ENCODE assay signal across 22 cellular contexts in genomic region chr1:116177861-116178260, GRCh38.
DNase-seq lines count a peak whose midpoint lies in the region; ATAC-seq, FAIRE-seq and TF ChIP-seq lines count a peak whose summit lies in the region.
"Had no signal": no experiment of that assay in that cellular context is flagged by ENCODE, and none has a peak within 500 bp of the region (broad histone marks: within the 10 kb centered on the region; RNA-seq: fewer than 3 reads in every experiment).

No MANE protein-coding gene starts in this region.

- BruUV-seq in HepG2 (replicated peaks; lab: Mats Ljungman, UMichigan): no TSS peak

- H3K79me2 ChIP-seq in HepG2 (ENCODE audit: insufficient read depth, low read length): no peaks in the 10 kb centered on the region
- H3K79me2 ChIP-seq in smooth muscle cell (ENCODE audit: low read depth): no peaks in the 10 kb centered on the region
- H3K79me2 ChIP-seq in MM.1S (ENCODE audit: low read length): no peaks in the 10 kb centered on the region

- no peak overlapping the region for H3K9ac ChIP-seq in HepG2 (ENCODE audit: insufficient read depth, low read depth, low read length)
- H3K9ac ChIP-seq in smooth muscle cell (ENCODE audit: low read depth): no peak overlapping the region
- no peak overlapping the region for H3K9ac ChIP-seq in MM.1S (ENCODE audit: low read length)
- H3K9ac ChIP-seq: BLaER1 treated with 17β-estradiol and CSF1 and Interleukin-3, amounts not matched to agents 10 nM and 100 nM; GM23248 had no signal

- in situ Hi-C loops in HepG2 (cut with HindIII; ENCODE audit: extremely low pct_ligation_motif_present, low pct_unique_long_range_greater_than_20kb): no loop called here

- H3K27ac Mint-ChIP-seq in endothelial cell (ENCODE audit: unreplicated experiment) (peak overlapping the region; percentile 7), progenitor cell of endocrine pancreas (peak overlapping the region; percentile 54), natural killer cell (no peak overlapping the region)
- H3K27ac Mint-ChIP-seq: CD4-positive, alpha-beta memory T cell had no signal

- H2AFZ ChIP-seq in HepG2 (ENCODE audit: low read length): no peak overlapping the region
- no peak overlapping the region for H2AFZ ChIP-seq in smooth muscle cell (ENCODE audit: low read depth)
- no peak overlapping the region for H2AFZ ChIP-seq in MM.1S (ENCODE audit: low read length)
- H2AFZ ChIP-seq: GM23248 had no signal

- H3K27me3 ChIP-seq in HepG2 (ENCODE audit: control insufficient read depth in 1 of 2, insufficient read depth in 2 of 2, low read length in 2 of 2) (no peaks in the 10 kb centered on the region), right lobe of liver (no peaks in the 10 kb centered on the region), smooth muscle cell (ENCODE audit: low read depth) (peaks cover 6% of the 10 kb centered on the region), MM.1S (replicated peaks; ENCODE audit: insufficient read depth, low read length) (no peaks in the 10 kb centered on the region)
- H3K27me3 ChIP-seq: BE2C; BLaER1 treated with 17β-estradiol and CSF1 and Interleukin-3, amounts not matched to agents 10 nM and 100 nM had no signal

- no peaks in the 10 kb centered on the region for H3K9me2 ChIP-seq in MM.1S (replicated peaks; ENCODE audit: insufficient read depth, low read length)

- H3K9me3 Mint-ChIP-seq in endothelial cell (ENCODE audit: unreplicated experiment) (no peaks in the 10 kb centered on the region), progenitor cell of endocrine pancreas (ENCODE audit: low read depth) (no peaks in the 10 kb centered on the region), natural killer cell (no peaks in the 10 kb centered on the region)
- H3K9me3 Mint-ChIP-seq: CD4-positive, alpha-beta memory T cell had no signal

- TF ChIP-seq CTCF in HepG2 (CRISPR knock-in tag; IDR thresholded peaks at IDR 0.05) (no peak), right lobe of liver (IDR thresholded peaks at IDR 0.05) (no peak), endothelial cell (IDR thresholded peaks at IDR 0.05; ENCODE audit: unreplicated experiment) (no peak), progenitor cell of endocrine pancreas (IDR thresholded peaks at IDR 0.05; ENCODE audit: unreplicated experiment) (no peak), smooth muscle cell (IDR thresholded peaks at IDR 0.05; ENCODE audit: borderline replicate concordance, insufficient read depth, poor library complexity, severe bottlenecking) (no peak), natural killer cell (IDR thresholded peaks at IDR 0.05) (no peak), MM.1S (IDR thresholded peaks at IDR 0.05; ENCODE audit: low read length) (no peak)

- H3K4me1 ChIP-seq in HepG2 (ENCODE audit: insufficient read depth, low read length) (peaks cover 100% of the 10 kb centered on the region), right lobe of liver (peaks cover 0 to 4% (median 0%) of the 10 kb centered on the region in 4 donors), smooth muscle cell (ENCODE audit: low read depth) (no peaks in the 10 kb centered on the region), MM.1S (ENCODE audit: low read length) (no peaks in the 10 kb centered on the region)
- H3K4me1 ChIP-seq: BE2C; BLaER1 treated with 17β-estradiol and CSF1 and Interleukin-3, amounts not matched to agents 10 nM and 100 nM had no signal

- no peak for TF ChIP-seq RAD21 in HepG2 (CRISPR knock-in tag; IDR thresholded peaks at IDR 0.05)

- no peaks in the 10 kb centered on the region for H3K27me3 Mint-ChIP-seq in endothelial cell (ENCODE audit: unreplicated experiment)
- H3K27me3 Mint-ChIP-seq in progenitor cell of endocrine pancreas: peaks cover 2% of the 10 kb centered on the region
- H3K27me3 Mint-ChIP-seq in natural killer cell (ENCODE audit: low read depth in 2 of 2): peaks cover 11 to 13% of the 10 kb centered on the region in 2 donors

- no peak for FAIRE-seq in HepG2 (lab: Jason Lieb, UNC)
- FAIRE-seq: A204.1, GM12891, H1 had no signal

- CTCF ChIA-PET in HepG2 (lab: Yijun Ruan, JAX; ENCODE audit: low intra/inter-chr PET ratio, low total read pairs): no interaction called here

- H3K4me2 ChIP-seq in HepG2 (ENCODE audit: low read depth, low read length): no peak overlapping the region
- H3K4me2 ChIP-seq in smooth muscle cell: no peak overlapping the region
- no peak overlapping the region for H3K4me2 ChIP-seq in MM.1S (ENCODE audit: low read depth, low read length)
- H3K4me2 ChIP-seq: BLaER1 treated with 17β-estradiol and CSF1 and Interleukin-3, amounts not matched to agents 10 nM and 100 nM had no signal

- H3K4me1 Mint-ChIP-seq in endothelial cell (ENCODE audit: unreplicated experiment) (no peaks in the 10 kb centered on the region), progenitor cell of endocrine pancreas (ENCODE audit: low read depth) (peaks cover 11% of the 10 kb centered on the region), natural killer cell (no peaks in the 10 kb centered on the region)
- H3K4me1 Mint-ChIP-seq: CD4-positive, alpha-beta memory T cell had no signal

- ATAC-seq in HepG2: no peak
- ATAC-seq in right lobe of liver: no peak
- ATAC-seq in natural killer cell: no peak

- H3F3A ChIP-seq in smooth muscle cell (ENCODE audit: low read depth) (no peaks in the 10 kb centered on the region), MM.1S (ENCODE audit: insufficient read depth, low read length) (no peaks in the 10 kb centered on the region)

- TF ChIP-seq POLR2A in HepG2 (IDR thresholded peaks at IDR 0.05; ENCODE audit: insufficient read depth in 1 of 2, low read depth in 2 of 2, low read length in 2 of 2): no peak
- no peak for TF ChIP-seq POLR2A in right lobe of liver (IDR thresholded peaks at IDR 0.05)

- intact Hi-C loops in HepG2 (cut with micrococcal nuclease; ENCODE audit: unreplicated experiment): no loop called here
- intact Hi-C loops in right lobe of liver (cut with DNase I): no loop called here
- intact Hi-C loops in natural killer cell (cut with micrococcal nuclease): no loop called here

- POLR2A ChIA-PET in HepG2 (lab: Yijun Ruan, JAX): interaction anchor here (1.8 kb wide), 1 partner anchor 25 kb away, joined by 7 read pairs; no protein-coding TSS in a partner anchor

- no peak for DNase-seq in HepG2 (ENCODE audit: low spot score)
- no peak for DNase-seq in right lobe of liver
- no peak for DNase-seq in endothelial cell (ENCODE audit: low spot score)
- DNase-seq in progenitor cell of endocrine pancreas (ENCODE audit: low spot score, unreplicated experiment): no peak
- DNase-seq in smooth muscle cell (lab: John Stamatoyannopoulos, UW; ENCODE audit: unreplicated experiment): no peak
- DNase-seq in natural killer cell: no peak
- DNase-seq in MM.1S: no peak
- DNase-seq: BE2C; Calu3; CD4-positive, alpha-beta memory T cell; COR-L47; DMS53; DMS79 treated with DMSO at 0.1 percent for 48 hours; GF-D8; GM23248; H7; HCEC 1CT had no signal

- no peaks in the 10 kb centered on the region for H4K20me1 ChIP-seq in HepG2 (ENCODE audit: insufficient read depth, low read length)
- H4K20me1 ChIP-seq in smooth muscle cell (ENCODE audit: low read depth): no peaks in the 10 kb centered on the region
- no peaks in the 10 kb centered on the region for H4K20me1 ChIP-seq in MM.1S (ENCODE audit: insufficient read depth, low read length)
- H4K20me1 ChIP-seq: BLaER1 treated with 17β-estradiol and CSF1 and Interleukin-3, amounts not matched to agents 10 nM and 100 nM had no signal

- 47% methylated on average over 3 of the region's 3 CpGs for WGBS in HepG2 (ENCODE audit: low lambda C conversion rate)
- 95% methylated on average over 3 of the region's 3 CpGs for WGBS in right lobe of liver (ENCODE audit: insufficient coverage, low coverage, low lambda C conversion rate, missing lambda C conversion rate)
- WGBS in smooth muscle cell (ENCODE audit: low lambda C conversion rate): 92% methylated on average over 3 of the region's 3 CpGs

- no peaks in the 10 kb centered on the region for H3K36me3 Mint-ChIP-seq in endothelial cell (ENCODE audit: low read depth, unreplicated experiment)
- no peaks in the 10 kb centered on the region for H3K36me3 Mint-ChIP-seq in progenitor cell of endocrine pancreas (ENCODE audit: insufficient read depth)
- H3K36me3 Mint-ChIP-seq in natural killer cell: no peaks in the 10 kb centered on the region
- H3K36me3 Mint-ChIP-seq: CD4-positive, alpha-beta memory T cell had no signal

- no peak overlapping the region for H3K4me3 Mint-ChIP-seq in endothelial cell (ENCODE audit: unreplicated experiment)
- no peak overlapping the region for H3K4me3 Mint-ChIP-seq in progenitor cell of endocrine pancreas (ENCODE audit: low read depth)
- no peak overlapping the region for H3K4me3 Mint-ChIP-seq in natural killer cell
- H3K4me3 Mint-ChIP-seq: CD4-positive, alpha-beta memory T cell had no signal

- H3K36me3 ChIP-seq in HepG2 (replicated peaks in 1 of 2; ENCODE audit: control insufficient read depth in 1 of 2, insufficient read depth in 2 of 2, low read length in 2 of 2) (no peaks in the 10 kb centered on the region), right lobe of liver (no peaks in the 10 kb centered on the region), smooth muscle cell (ENCODE audit: low read depth) (no peaks in the 10 kb centered on the region), MM.1S (replicated peaks; ENCODE audit: insufficient read depth, low read length) (no peaks in the 10 kb centered on the region)
- H3K36me3 ChIP-seq: BE2C; BLaER1 treated with 17β-estradiol and CSF1 and Interleukin-3, amounts not matched to agents 10 nM and 100 nM had no signal

- no peak for TF ChIP-seq EP300 in HepG2 (IDR thresholded peaks at IDR 0.05; ENCODE audit: low read depth in 2 of 2, low read length in 2 of 2)
- no peak for TF ChIP-seq EP300 in HepG2 (CRISPR knock-in tag; IDR thresholded peaks at IDR 0.05; ENCODE audit: borderline replicate concordance)

- H3K4me3 ChIP-seq in HepG2 (replicated peaks in 1 of 3; ENCODE audit: insufficient read depth in 1 of 3, low read depth in 2 of 3, low read length in 3 of 3) (no peak overlapping the region), right lobe of liver (no peak overlapping the region), smooth muscle cell (no peak overlapping the region), MM.1S (ENCODE audit: low read length) (no peak overlapping the region)
- H3K4me3 ChIP-seq: BLaER1 treated with 17β-estradiol and CSF1 and Interleukin-3, amounts not matched to agents 10 nM and 100 nM; GM23248 had no signal

- H3K9me3 ChIP-seq in HepG2 (ENCODE audit: low read length) (no peaks in the 10 kb centered on the region), right lobe of liver (no peaks in the 10 kb centered on the region), smooth muscle cell (replicated peaks; ENCODE audit: low read depth) (no peaks in the 10 kb centered on the region), MM.1S (replicated peaks; ENCODE audit: insufficient read depth, low read length) (no peaks in the 10 kb centered on the region)
- H3K9me3 ChIP-seq: BE2C; BLaER1 treated with 17β-estradiol and CSF1 and Interleukin-3, amounts not matched to agents 10 nM and 100 nM had no signal

- H3K27ac ChIP-seq in HepG2 (ENCODE audit: extremely low read length, insufficient read depth, low read length): peak overlapping the region; percentile 66
- H3K27ac ChIP-seq in right lobe of liver: no peak overlapping the region
- H3K27ac ChIP-seq in smooth muscle cell (ENCODE audit: low read depth): no peak overlapping the region
- no peak overlapping the region for H3K27ac ChIP-seq in MM.1S (ENCODE audit: low read length)
- H3K27ac ChIP-seq: 22Rv1; BLaER1 treated with 17β-estradiol and CSF1 and Interleukin-3, amounts not matched to agents 10 nM and 100 nM; GM23248 had no signal

TF ChIP-seq in HepG2, 621 proteins besides CTCF, POLR2A, EP300 and RAD21 (continues in another document):
- no peak for TF ChIP-seq TOPORS (CRISPR knock-in tag; IDR thresholded peaks at IDR 0.05)

Comparison
In these comparisons a context has a peak if more than half of its experiments do, and no peak if none do; other contexts are left out.
1. H3K27ac Mint-ChIP-seq: peak in endothelial cell (single experiment) and progenitor cell of endocrine pancreas (single experiment); none in natural killer cell (0 of 2).